8 cellular contexts compared by ENCODE assay signal in the genomic region with DNA sequence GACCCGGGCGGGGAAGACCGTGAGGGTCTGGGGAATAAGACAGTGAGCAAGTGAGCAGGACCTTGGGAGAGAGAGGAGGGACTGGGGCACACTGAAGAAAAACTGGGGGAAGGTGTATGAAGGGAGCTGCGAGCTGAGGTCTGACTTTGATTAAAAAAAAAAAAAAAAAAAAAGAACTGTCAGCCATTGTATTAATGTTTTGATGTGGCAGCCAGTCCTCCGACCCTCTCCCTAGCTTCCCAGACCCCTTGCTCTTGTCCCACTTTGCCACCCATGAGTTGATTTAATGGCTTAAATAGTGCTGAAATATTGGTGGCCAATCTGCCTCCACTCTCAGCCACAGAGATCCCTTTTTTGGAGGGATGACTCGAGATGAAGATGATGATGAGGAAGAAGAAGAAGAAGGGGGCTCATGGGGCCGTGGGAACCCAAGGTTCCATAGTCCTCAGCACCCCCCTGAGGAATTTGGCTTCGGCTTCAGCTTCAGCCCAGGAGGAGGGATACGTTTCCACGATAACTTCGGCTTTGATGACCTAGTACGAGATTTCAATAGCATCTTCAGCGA. TPM values are rescaled to one million over a fixed set of nuclear protein-coding genes. Genes with fewer than 3 reads are reported as not detected.
DNase-seq lines count a peak whose midpoint lies in the region; ATAC-seq, FAIRE-seq and TF ChIP-seq lines count a peak whose summit lies in the region.

No MANE protein-coding gene starts in this region.

- no peak for FAIRE-seq in bronchial epithelial cell (lab: Jason Lieb, UNC)

- peak overlapping the region; percentile 92 for H3K4me3 Mint-ChIP-seq in mesothelial cell of epicardium

- TF ChIP-seq POLR2A in heart left ventricle (IDR thresholded peaks at IDR 0.05): no peak

- H3K27me3 Mint-ChIP-seq in mesothelial cell of epicardium (ENCODE audit: low read depth): no peaks in the 10 kb centered on the region

- H3K4me1 ChIP-seq in heart left ventricle: peaks cover 0 to 22% (median 12%) of the 10 kb centered on the region in 12 donors
- H3K4me1 ChIP-seq in aorta (ENCODE audit: control insufficient read depth in 1 of 2, insufficient read depth in 2 of 2, low read length in 2 of 2): no peaks in the 10 kb centered on the region

- peaks cover 22% of the 10 kb centered on the region for H3K36me3 Mint-ChIP-seq in mesothelial cell of epicardium

- WGBS in heart left ventricle, 4 donors: 41 to 53% (median 46%) methylated on average over 13 of the region's 13 CpGs
- WGBS in aorta, 2 donors: 45 to 47% methylated on average over 13 of the region's 13 CpGs

- H3K9me3 Mint-ChIP-seq in mesothelial cell of epicardium: no peaks in the 10 kb centered on the region

- H3K4me1 Mint-ChIP-seq in mesothelial cell of epicardium: peaks cover 19% of the 10 kb centered on the region

- H3K27ac ChIP-seq in heart left ventricle: peak overlapping the region in 11 of 12 donors; percentile 73 to 97 (median 89)
- peak overlapping the region; percentile 57 to 58 for H3K27ac ChIP-seq in aorta (ENCODE audit: low read depth in 1 of 2, low read length in 2 of 2)

- H3K27ac Mint-ChIP-seq in mesothelial cell of epicardium: peak overlapping the region; percentile 95

- intact Hi-C loops in heart left ventricle (cut with DNase I): loop anchor here in 8 of 10 donors (1.0 to 10.0 kb wide), 14 partner anchors 41 to 478 kb away; a partner anchor contains a TSS
- intact Hi-C loops in Right ventricle myocardium superior (cut with DNase I): loop anchor here (10.0 kb wide), 1 partner anchor 52 kb away; a partner anchor contains a TSS
- intact Hi-C loops in aorta (cut with DNase I): loop anchor here in 1 of 2 donors (2.0 to 5.0 kb wide), 5 partner anchors 52 to 476 kb away; a partner anchor contains a TSS

- no peaks in the 10 kb centered on the region for H3K9me3 ChIP-seq in heart left ventricle
- no peaks in the 10 kb centered on the region for H3K9me3 ChIP-seq in aorta (ENCODE audit: control insufficient read depth, low read length)

- H3K4me3 ChIP-seq in heart left ventricle (peak overlapping the region; percentile 45 to 99 (median 82)), bronchial epithelial cell (ENCODE audit: low read depth, low read length) (peak overlapping the region; percentile 93), aorta (ENCODE audit: low read length in 2 of 2) (peak overlapping the region; percentile 74 to 79)

- TF ChIP-seq CTCF in heart left ventricle (IDR thresholded peaks at IDR 0.05): no peak
- TF ChIP-seq CTCF in bronchial epithelial cell (IDR thresholded peaks at IDR 0.05; ENCODE audit: insufficient read depth, low read length, severe bottlenecking): no peak
- TF ChIP-seq CTCF in mesothelial cell of epicardium (IDR thresholded peaks at IDR 0.05; ENCODE audit: unreplicated experiment): no peak

- DNase-seq in heart left ventricle (no peak), Right ventricle myocardium superior (no peak), bronchial epithelial cell (ENCODE audit: low read depth) (no peak), mesothelial cell of epicardium (ENCODE audit: low spot score in 2 of 2, unreplicated experiment in 2 of 2) (no peak), aorta (no peak), epidermal melanocyte (ENCODE audit: insufficient read length, low spot score) (no peak), NCI-H82 (lab: John Stamatoyannopoulos, UW) (no peak)
- DNase-seq in stimulated activated CD4-positive, alpha-beta T cell treated with anti-CD3 and anti-CD28 coated beads, Interleukin-4, amount 100 ng/mL, for 4 hours: no peak

- H3K27me3 ChIP-seq in heart left ventricle: no peaks in the 10 kb centered on the region
- H3K27me3 ChIP-seq in bronchial epithelial cell (ENCODE audit: control insufficient read depth, insufficient read depth, low read length): no peaks in the 10 kb centered on the region
- H3K27me3 ChIP-seq in aorta (ENCODE audit: control insufficient read depth in 1 of 2, insufficient read depth in 2 of 2, low read length in 1 of 2): no peaks in the 10 kb centered on the region

- H3K36me3 ChIP-seq in heart left ventricle (peaks cover 0 to 68% (median 64%) of the 10 kb centered on the region in 9 donors), bronchial epithelial cell (ENCODE audit: control insufficient read depth, insufficient read depth, low read length) (peaks cover 17% of the 10 kb centered on the region), aorta (ENCODE audit: control insufficient read depth in 1 of 2, insufficient read depth in 2 of 2, low read length in 1 of 2) (peaks cover 9 to 10% of the 10 kb centered on the region in 2 donors)

- ATAC-seq in heart left ventricle: peak in 1 of 4 donors; percentile 10
- no peak for ATAC-seq in Right ventricle myocardium superior (ENCODE audit: poor library complexity)
- ATAC-seq in aorta (ENCODE audit: low FRiP score): no peak

RNA-seq across cellular contexts. Expression of a gene that starts 0.7 kb away (rescaled TPM):
- total RNA-seq in heart left ventricle: 100 to 1,000 TPM; 127 to 230 (median 165) TPM
- polyA plus RNA-seq in heart left ventricle: 100 to 1,000 TPM; 156 to 308 TPM
- total RNA-seq in Right ventricle myocardium superior: 166 TPM
- 143 and 183 TPM in 2 replicates for total RNA-seq in bronchial epithelial cell
- 34.7 to 38.3 TPM (median 36.8 TPM) in 3 replicates for total RNA-seq in mesothelial cell of epicardium
- total RNA-seq in aorta: 10 to 100 TPM; 52.2 to 57.1 TPM
- 10 to 100 TPM; 70.6 to 98.6 TPM for polyA plus RNA-seq in aorta

RNA-seq across cellular contexts. Expression of a gene that starts 47.8 kb away (rescaled TPM):
- total RNA-seq in heart left ventricle (under 1 TPM in 6 of 9 donors, not detected in 3; 0.23 to 0.93 (median 0.55) TPM), Right ventricle myocardium superior (0.08 TPM), bronchial epithelial cell (0.13 TPM in 1 of 2 replicates, not detected in the other), mesothelial cell of epicardium (0.57 to 1.00 TPM (median 0.60 TPM) in 3 replicates), aorta (under 1 TPM in 1 of 2 donors, not detected in 1; 0.26 TPM)
- polyA plus RNA-seq in heart left ventricle (1 to 10 TPM in 1 of 2 donors, under 1 TPM in 1; 0.15 to 1.2 TPM), aorta (10 to 100 TPM in 1 of 2 donors, under 1 TPM in 1; 0.08 to 10.3 TPM)

RNA-seq across cellular contexts. Expression of a gene that starts 52.2 kb away (rescaled TPM):
- total RNA-seq in heart left ventricle (10 to 100 TPM in 8 of 9 donors, 1 to 10 TPM in 1; 9.4 to 45.0 (median 15.5) TPM), Right ventricle myocardium superior (11.0 TPM), bronchial epithelial cell (15.5 and 26.8 TPM in 2 replicates), mesothelial cell of epicardium (37.5 to 38.8 TPM (median 38.6 TPM) in 3 replicates), aorta (100 to 1,000 TPM; 122 to 176 TPM)
- polyA plus RNA-seq in heart left ventricle (10 to 100 TPM in 1 of 2 donors, 1 to 10 TPM in 1; 7.2 to 18.3 TPM), aorta (10 to 100 TPM; 28.8 to 54.9 TPM)

RNA-seq across cellular contexts. Expression of a gene that starts 52.3 kb away (rescaled TPM):
- total RNA-seq in heart left ventricle (100 to 1,000 TPM in 5 of 9 donors, 10 to 100 TPM in 4; 57.4 to 142 (median 100) TPM), Right ventricle myocardium superior (91.2 TPM), bronchial epithelial cell (20.8 and 33.9 TPM in 2 replicates), mesothelial cell of epicardium (265 to 283 TPM (median 271 TPM) in 3 replicates), aorta (100 to 1,000 TPM; 110 to 146 TPM)
- polyA plus RNA-seq in heart left ventricle (10 to 100 TPM; 61.6 to 88.3 TPM), aorta (10 to 100 TPM; 31.9 to 63.1 TPM)
